9 cellular contexts compared by ENCODE assay signal in genomic region chr21:17903029-17903806, GRCh38.
DNase-seq lines count a peak whose midpoint lies in the region; ATAC-seq, FAIRE-seq and TF ChIP-seq lines count a peak whose summit lies in the region.
"Had no signal": no experiment of that assay in that cellular context is flagged by ENCODE, and none has a peak within 500 bp of the region (broad histone marks: within the 10 kb centered on the region; RNA-seq: fewer than 3 reads in every experiment).

No MANE protein-coding gene starts in this region.

- DNase-seq in CD14-positive monocyte (ENCODE audit: low spot score) (no peak), HTR-8/SVneo (ENCODE audit: insufficient read length, low spot score) (peak; percentile 25), PC-3 (peak; percentile 73), progenitor cell of endocrine pancreas (ENCODE audit: low spot score, unreplicated experiment) (no peak), NK-92 (lab: John Stamatoyannopoulos, UW; ENCODE audit: unreplicated experiment) (no peak), thyroid gland (no peak)

- H3K79me2 ChIP-seq in PC-3 (ENCODE audit: low read length) = no peaks in the 10 kb centered on the region

- H2AFZ ChIP-seq in PC-3 (ENCODE audit: low read length) = peak overlapping the region; percentile 15; the same call in 1 of the 2 replicates

- peak; percentile 23 for FAIRE-seq in HTR-8/SVneo (lab: Jason Lieb, UNC)

- no peak overlapping the region for H3K9ac ChIP-seq in PC-3 (ENCODE audit: low read length)

- POLR2A ChIA-PET in PC-3 (lab: Charles Lee; ENCODE audit: unreplicated experiment) = no interaction called here

- TF ChIP-seq CTCF in CD14-positive monocyte (IDR thresholded peaks at IDR 0.05) (peak; percentile 65), PC-3 (conservative IDR thresholded peaks at IDR 0.05; ENCODE audit: low read depth, low read length) (0 out of 2 replicates have a peak, but pooled peaks have one; percentile 49), progenitor cell of endocrine pancreas (IDR thresholded peaks at IDR 0.05; ENCODE audit: unreplicated experiment) (peak; percentile 24), thyroid gland (IDR thresholded peaks at IDR 0.05) (peak in 2 of 6 experiments; percentile 14 to 23)

- H3F3A ChIP-seq in PC-3 (ENCODE audit: low read length, unreplicated experiment) = no peaks in the 10 kb centered on the region

- no peak overlapping the region for H3K4me2 ChIP-seq in PC-3 (ENCODE audit: low read length)

- CTCF ChIA-PET in PC-3 (lab: Charles Lee) = no interaction called here

- H3K4me3 Mint-ChIP-seq in CD14-positive monocyte (no peak overlapping the region), progenitor cell of endocrine pancreas (ENCODE audit: low read depth) (no peak overlapping the region)
- H3K4me3 Mint-ChIP-seq: activated naive CD4-positive, alpha-beta T cell treated with anti-CD3 and anti-CD28 coated beads, Interleukin-2, amount 50 U/mL, for 24 hours had no signal

- peaks cover 4% of the 10 kb centered on the region for H3K4me1 Mint-ChIP-seq in CD14-positive monocyte
- H3K4me1 Mint-ChIP-seq in progenitor cell of endocrine pancreas (ENCODE audit: low read depth) = no peaks in the 10 kb centered on the region

- H3K27ac Mint-ChIP-seq in CD14-positive monocyte = no peak overlapping the region
- no peak overlapping the region for H3K27ac Mint-ChIP-seq in progenitor cell of endocrine pancreas
- H3K27ac Mint-ChIP-seq: activated naive CD4-positive, alpha-beta T cell treated with anti-CD3 and anti-CD28 coated beads, Interleukin-2, amount 50 U/mL, for 24 hours had no signal

- H3K4me1 ChIP-seq in PC-3 (ENCODE audit: insufficient read depth, low read length) = peaks cover 6% of the 10 kb centered on the region
- H3K4me1 ChIP-seq in thyroid gland = no peaks in the 10 kb centered on the region

- ATAC-seq in PC-3 (peak; percentile 49; the same call in 1 of the 2 replicates), esophagus mucosa (peak; percentile 75), HG03439 (IDR thresholded peaks at IDR 0.05; ENCODE audit: unreplicated experiment) (no peak)

- H3K27ac ChIP-seq in PC-3 (ENCODE audit: low read length) (no peak overlapping the region), thyroid gland (no peak overlapping the region)

- H3K9me2 ChIP-seq in PC-3 (replicated peaks; ENCODE audit: low read length) = no peaks in the 10 kb centered on the region

- H3K36me3 Mint-ChIP-seq in CD14-positive monocyte (no peaks in the 10 kb centered on the region), progenitor cell of endocrine pancreas (ENCODE audit: insufficient read depth) (no peaks in the 10 kb centered on the region)

- WGBS in thyroid gland, 2 donors = 64 to 79% methylated on average over 4 of the region's 4 CpGs

- no peak for TF ChIP-seq POLR2A in thyroid gland (IDR thresholded peaks at IDR 0.05)

- H3K27me3 Mint-ChIP-seq in CD14-positive monocyte (ENCODE audit: low read depth in 3 of 3) (peaks cover 0 to 3% (median 0%) of the 10 kb centered on the region in 3 donors), progenitor cell of endocrine pancreas (no peaks in the 10 kb centered on the region)
- H3K27me3 Mint-ChIP-seq: activated naive CD4-positive, alpha-beta T cell treated with anti-CD3 and anti-CD28 coated beads, Interleukin-2, amount 50 U/mL, for 24 hours had no signal

- H3K4me3 ChIP-seq in PC-3 (ENCODE audit: low read length) (no peak overlapping the region), thyroid gland (replicated peaks in 1 of 3) (no peak overlapping the region)

- peaks cover 3 to 12% (median 6%) of the 10 kb centered on the region in 7 donors for H3K9me3 Mint-ChIP-seq in CD14-positive monocyte
- peaks cover 24% of the 10 kb centered on the region for H3K9me3 Mint-ChIP-seq in progenitor cell of endocrine pancreas (ENCODE audit: low read depth)

- H4K20me1 ChIP-seq in PC-3 (ENCODE audit: low read length) = no peaks in the 10 kb centered on the region

- H3K27me3 ChIP-seq in PC-3 (ENCODE audit: low read length) = no peaks in the 10 kb centered on the region
- H3K27me3 ChIP-seq in thyroid gland = no peaks in the 10 kb centered on the region

- intact Hi-C loops in CD14-positive monocyte (cut with micrococcal nuclease) (loop anchor here (2.0 to 5.0 kb wide), 3 partner anchors 86 to 226 kb away; partner anchors contain the start of gene C21orf91 (in 1 of the 2)), PC-3 (cut with micrococcal nuclease) (loop anchor here (1.0 kb wide), 2 partner anchors 224 to 516 kb away; no protein-coding TSS in a partner anchor), thyroid gland (cut with DNase I) (no loop called here)

- no TSS peak for BruUV-seq in PC-3 (replicated peaks; lab: Mats Ljungman, UMichigan)

- no peaks in the 10 kb centered on the region for H3K9me3 ChIP-seq in PC-3 (ENCODE audit: low read length)
- no peaks in the 10 kb centered on the region for H3K9me3 ChIP-seq in thyroid gland

- H3K36me3 ChIP-seq in PC-3 (ENCODE audit: low read depth, low read length) (no peaks in the 10 kb centered on the region), thyroid gland (no peaks in the 10 kb centered on the region)

Comparison
In these comparisons a context has a peak if more than half of its experiments do, and no peak if none do; other contexts are left out.
1. DNase-seq: peak in HTR-8/SVneo (single experiment) and PC-3 (single experiment); none in CD14-positive monocyte (single experiment), progenitor cell of endocrine pancreas (single experiment), NK-92 (single experiment) and thyroid gland (0 of 2).